Comparison of ENCODE assay signal across 8 cellular contexts in the genomic region with DNA sequence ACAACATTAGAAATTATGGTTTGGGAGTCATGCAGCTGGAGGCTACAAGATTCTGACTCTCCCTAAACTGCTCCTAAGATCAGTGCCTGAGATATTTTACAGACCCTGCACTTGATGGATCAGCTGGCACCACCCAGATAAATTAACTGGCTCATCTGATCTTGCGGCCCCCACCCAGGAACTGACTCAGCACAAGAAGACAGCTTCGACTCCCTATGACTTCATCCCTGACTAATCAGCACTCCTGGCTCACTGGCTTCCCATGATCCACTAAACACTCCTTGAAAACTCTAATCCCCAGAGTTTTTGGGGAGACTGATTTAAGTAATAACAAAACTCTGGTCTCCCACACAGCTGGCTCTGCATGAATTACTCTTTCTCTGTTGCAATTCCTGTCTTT.
DNase-seq lines count a peak whose midpoint lies in the region; ATAC-seq, FAIRE-seq and TF ChIP-seq lines count a peak whose summit lies in the region.
"Not testable (repeated sequence)": the region's sequence is repeated elsewhere in the genome, so short reads cannot be mapped to it uniquely, and the experiment has no call there.

No MANE protein-coding gene starts in this region.

- H3K4me3 ChIP-seq in A549, heart right ventricle: not testable (repeated sequence)
- peak overlapping the region; percentile 24; the same call in 1 of the 2 replicates for H3K4me3 ChIP-seq in PC-9

- H3K27ac ChIP-seq in A549 (peak overlapping the region; percentile 70 to 73), PC-9 (peak overlapping the region; percentile 88), epithelial cell of prostate (peak overlapping the region; percentile 76), heart right ventricle (peak overlapping the region in 2 of 10 donors; percentile 34 to 50)

- not testable (repeated sequence) for TF ChIP-seq CTCF in A549 (IDR thresholded peaks at IDR 0.05); PC-9 (conservative IDR thresholded peaks at IDR 0.05); heart right ventricle (IDR thresholded peaks at IDR 0.05)

- H3K9me2 ChIP-seq in PC-9 (ENCODE audit: insufficient read depth), result not testable (repeated sequence)

- not testable (repeated sequence) for H3K9me3 ChIP-seq in A549; PC-9 (ENCODE audit: insufficient read depth, low read depth); heart right ventricle

- H3F3A ChIP-seq in PC-9 (ENCODE audit: insufficient read depth, low read depth), result not testable (repeated sequence)

- H3K4me1 ChIP-seq in A549 (peaks cover 14% of the 10 kb centered on the region), PC-9 (replicated peaks; ENCODE audit: insufficient read depth) (peaks cover 15% of the 10 kb centered on the region)
- H3K4me1 ChIP-seq in heart right ventricle, result not testable (repeated sequence)

- not testable (repeated sequence) for BruUV-seq in PC-9 (replicated peaks; lab: Mats Ljungman, UMichigan)

- ATAC-seq in A549 (peak in 1 of 2 experiments; percentile 52; a peak in 2 of 6 replicates), heart right ventricle (peak in 5 of 8 donors; percentile 30 to 81 (median 57)), sciatic nerve (peak; percentile 83)

- H3K4me2 ChIP-seq in A549 (peak overlapping the region; percentile 69), PC-9 (peak overlapping the region; percentile 70)

- FAIRE-seq in A549 (lab: Jason Lieb, UNC), result peak; percentile 36

- intact Hi-C loops in PC-9 (cut with micrococcal nuclease; ENCODE audit: unreplicated experiment); heart right ventricle (cut with DNase I); sciatic nerve (cut with DNase I): not testable (repeated sequence)

- DNase-seq in A549 (ENCODE audit: low read depth in 1 of 2, low spot score in 1 of 2) (peak in 1 of 2 experiments; percentile 48), H4 (ENCODE audit: low spot score) (peak; percentile 64), amniotic stem cell (lab: John Stamatoyannopoulos, UW) (peak; percentile 45), heart right ventricle (peak in 1 of 2 donors; percentile 6), left kidney (ENCODE audit: low read depth, low spot score) (peak; percentile 12)
- not testable (repeated sequence) for DNase-seq in PC-9; epithelial cell of prostate (ENCODE audit: low read depth, low spot score); sciatic nerve (ENCODE audit: low spot score)

- POLR2A ChIA-PET in A549 (lab: Yijun Ruan, JAX), result interaction anchor here (0.6 kb wide), 1 partner anchor 15 kb away, joined by 6 read pairs; no protein-coding TSS in a partner anchor
- POLR2A ChIA-PET in PC-9 (lab: Charles Lee; ENCODE audit: unreplicated experiment), result not testable (repeated sequence)

- peak overlapping the region; percentile 63; the same call in 1 of the 2 replicates for H2AFZ ChIP-seq in PC-9

- not testable (repeated sequence) for H3K79me2 ChIP-seq in PC-9 (ENCODE audit: low read depth)

- 0% methylated on average over 2 of the region's 2 CpGs for WGBS in A549 (ENCODE audit: missing lambda C conversion rate)
- WGBS in heart right ventricle, 2 donors, result 29 to 32% methylated on average over 2 of the region's 2 CpGs

- not testable (repeated sequence) for TF ChIP-seq RAD21 in A549 (conservative IDR thresholded peaks at IDR 0.05 in 1 of 2, IDR thresholded peaks at IDR 0.05 in 1 of 2)

- TF ChIP-seq EP300 in A549 (IDR thresholded peaks at IDR 0.05), result not testable (repeated sequence)

- H3K27me3 ChIP-seq in PC-9 (ENCODE audit: insufficient read depth, low read depth); heart right ventricle: not testable (repeated sequence)

- not testable (repeated sequence) for H3K36me3 ChIP-seq in PC-9 (ENCODE audit: low read depth); heart right ventricle

- CTCF ChIA-PET in A549 (lab: Yijun Ruan, JAX), result interaction anchor here (0.8 kb wide), 1 partner anchor 1245 kb away, joined by 3 read pairs; no protein-coding TSS in a partner anchor
- CTCF ChIA-PET in PC-9 (lab: Charles Lee), result not testable (repeated sequence)

- TF ChIP-seq POLR2A in A549 (IDR thresholded peaks at IDR 0.05; ENCODE audit: low read length), result not testable (repeated sequence)

- H4K20me1 ChIP-seq in PC-9 (ENCODE audit: insufficient read depth), result not testable (repeated sequence)

TF ChIP-seq in A549, 52 proteins besides CTCF, POLR2A, EP300 and RAD21:
- TF ChIP-seq MAFK (IDR thresholded peaks at IDR 0.05; ENCODE audit: partially characterized antibody) (peak; percentile 56), FOSL2 (CRISPR knock-in tag; IDR thresholded peaks at IDR 0.05) (peak; percentile 18; the same call in 1 of the 2 replicates)
- TF ChIP-seq FOSL2 (IDR thresholded peaks at IDR 0.05), result not testable (repeated sequence)
TF ChIP-seq in A549: peak in this region for 2; not testable (repeated sequence) for 50.
